In the genomic region with DNA sequence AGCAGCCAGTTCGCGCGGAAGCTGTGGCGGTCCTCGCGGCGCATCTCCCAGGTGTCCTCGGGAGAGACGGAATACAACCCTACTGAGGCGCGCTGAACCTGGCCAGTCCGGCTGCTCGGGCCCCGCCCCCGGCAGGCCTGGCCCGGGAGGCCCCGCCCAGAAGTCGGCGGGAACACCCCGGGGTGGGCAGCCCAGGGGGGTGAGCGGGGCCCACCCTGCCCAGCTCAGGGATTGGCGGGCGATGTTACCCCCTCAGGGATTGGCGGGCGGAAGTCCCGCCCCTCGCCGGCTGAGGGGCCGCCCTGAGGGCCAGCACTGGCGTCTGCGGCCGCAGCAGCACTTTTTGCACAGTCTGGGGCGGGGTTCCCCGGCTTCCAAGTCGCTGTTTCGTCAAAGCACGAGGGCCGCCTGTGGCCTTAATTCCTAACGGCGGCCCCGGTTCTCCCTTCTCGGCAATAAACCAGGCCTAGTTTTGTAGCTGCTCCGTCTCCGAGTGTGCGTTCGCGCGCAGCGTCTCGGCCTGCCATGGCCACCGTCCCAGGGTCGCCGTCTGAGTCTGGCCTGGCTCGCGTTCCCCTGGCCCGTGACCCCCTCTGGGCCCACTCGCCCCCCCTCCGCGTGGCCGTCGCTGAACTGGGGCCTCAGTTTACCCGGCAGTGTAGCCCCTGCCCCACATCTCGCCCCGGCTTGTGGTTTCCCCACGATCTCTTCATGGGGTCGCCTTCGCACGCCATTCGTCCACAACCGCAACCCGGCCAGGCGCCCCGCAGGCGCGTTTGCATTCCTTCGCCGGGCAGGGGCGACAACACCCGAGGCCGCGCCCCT, we compare ENCODE assay signal across 8 cellular contexts. TPM values are rescaled to one million over a fixed set of nuclear protein-coding genes. Genes with fewer than 3 reads are reported as not detected.
DNase-seq lines count a peak whose midpoint lies in the region; ATAC-seq and TF ChIP-seq lines count a peak whose summit lies in the region.

No MANE protein-coding gene starts in this region.

- TF ChIP-seq CTCF in RWPE2 (IDR thresholded peaks at IDR 0.05; ENCODE audit: poor library complexity, severe bottlenecking) (no peak), osteocyte (IDR thresholded peaks at IDR 0.05) (no peak)

- peak overlapping the region in 1 of 2 donors; percentile 88 for H3K27ac Mint-ChIP-seq in activated naive CD4-positive, alpha-beta T cell treated with anti-CD3 and anti-CD28 coated beads, Interleukin-2, amount 50 U/mL, for 72 hours
- H3K27ac Mint-ChIP-seq in osteocyte (ENCODE audit: unreplicated experiment) = peak overlapping the region; percentile 85

- H3K4me3 ChIP-seq in RWPE2 (ENCODE audit: severe bottlenecking) (peak overlapping the region; percentile 15), thymus (ENCODE audit: low read length) (peak overlapping the region; percentile 55)

- no peaks in the 10 kb centered on the region for H3K27me3 Mint-ChIP-seq in osteocyte (ENCODE audit: unreplicated experiment)

- H3K9me3 Mint-ChIP-seq in activated naive CD4-positive, alpha-beta T cell treated with anti-CD3 and anti-CD28 coated beads, Interleukin-2, amount 50 U/mL, for 72 hours = no peaks in the 10 kb centered on the region
- no peaks in the 10 kb centered on the region for H3K9me3 Mint-ChIP-seq in osteocyte (ENCODE audit: unreplicated experiment)

- ATAC-seq in GM18858 (IDR thresholded peaks at IDR 0.05; ENCODE audit: unreplicated experiment) (peak; percentile 64), HG03045 (IDR thresholded peaks at IDR 0.05; ENCODE audit: unreplicated experiment) (peak; percentile 79), RWPE2 (ENCODE audit: low read depth) (peak; percentile 73)
- ATAC-seq in activated naive CD4-positive, alpha-beta T cell treated with anti-CD3 and anti-CD28 coated beads, Interleukin-2, amount 50 U/mL, for 72 hours = peak; percentile 87 to 93

- H3K4me3 Mint-ChIP-seq in osteocyte (ENCODE audit: unreplicated experiment) = peak overlapping the region; percentile 75

- H3K36me3 Mint-ChIP-seq in activated naive CD4-positive, alpha-beta T cell treated with anti-CD3 and anti-CD28 coated beads, Interleukin-2, amount 50 U/mL, for 72 hours = peaks cover 0 to 7% of the 10 kb centered on the region in 2 donors
- peaks cover 2% of the 10 kb centered on the region for H3K36me3 Mint-ChIP-seq in osteocyte (ENCODE audit: unreplicated experiment)

- H3K27me3 ChIP-seq in RWPE2 (ENCODE audit: insufficient read depth, poor library complexity, severe bottlenecking) (no peaks in the 10 kb centered on the region), thymus (ENCODE audit: control insufficient read depth, insufficient read depth) (no peaks in the 10 kb centered on the region)

- H3K4me1 Mint-ChIP-seq in osteocyte (ENCODE audit: unreplicated experiment) = peaks cover 10% of the 10 kb centered on the region

- H3K9me3 ChIP-seq in RWPE2 (ENCODE audit: severe bottlenecking) (no peaks in the 10 kb centered on the region), thymus (ENCODE audit: control insufficient read depth) (no peaks in the 10 kb centered on the region)

- intact Hi-C loops in head of caudate nucleus (cut with DNase I) = loop anchor here (10.0 kb wide), 1 partner anchor 155 kb away; a partner anchor contains a TSS

- DNase-seq in RWPE2 (ENCODE audit: low spot score) (peak; percentile 72), head of caudate nucleus (peak; percentile 77 to 97 (median 92)), osteocyte (ENCODE audit: extremely low spot score, unreplicated experiment) (peak; percentile 96), GDM1 (lab: John Stamatoyannopoulos, UW) (no peak)
- DNase-seq in activated naive CD4-positive, alpha-beta T cell treated with anti-CD3 and anti-CD28 coated beads, Interleukin-2, amount 50 U/mL, for 72 hours (ENCODE audit: low spot score in 2 of 2) = peak; percentile 68 to 83

- H3K36me3 ChIP-seq in RWPE2 (ENCODE audit: low read depth) = peaks cover 37% of the 10 kb centered on the region
- peaks cover 41% of the 10 kb centered on the region for H3K36me3 ChIP-seq in thymus (ENCODE audit: control insufficient read depth, insufficient read depth)

- no peak overlapping the region for H3K27ac ChIP-seq in RWPE2 (ENCODE audit: poor library complexity, severe bottlenecking)
- H3K27ac ChIP-seq in thymus (ENCODE audit: low read depth) = peak overlapping the region; percentile 72

- WGBS in thymus = 17% methylated on average over 81 of the region's 81 CpGs

- H3K4me1 ChIP-seq in RWPE2 (ENCODE audit: insufficient read depth, poor library complexity, severe bottlenecking) (no peaks in the 10 kb centered on the region), thymus (ENCODE audit: control insufficient read depth, insufficient read depth, low read length) (peaks cover 4% of the 10 kb centered on the region)

RNA-seq across cellular contexts. Expression of a gene that starts 30.0 kb away (rescaled TPM):
- total RNA-seq in activated naive CD4-positive, alpha-beta T cell treated with anti-CD3 and anti-CD28 coated beads, Interleukin-2, amount 50 U/mL, for 72 hours = 100 to 1,000 TPM in 1 of 2 donors, 10 to 100 TPM in 1; 75.7 to 122 TPM
- total RNA-seq in osteocyte = 14.0 and 21.8 TPM in 2 replicates
- polyA plus RNA-seq in thymus = 83.6 TPM

RNA-seq across cellular contexts. Expression of a gene that starts 32.9 kb away (rescaled TPM):
- 10 to 100 TPM; 49.3 to 55.2 TPM for total RNA-seq in activated naive CD4-positive, alpha-beta T cell treated with anti-CD3 and anti-CD28 coated beads, Interleukin-2, amount 50 U/mL, for 72 hours
- 34.5 and 37.4 TPM in 2 replicates for total RNA-seq in osteocyte
- 83.9 TPM for polyA plus RNA-seq in thymus
